11 cellular contexts compared by ENCODE assay signal in genomic region chr3:15633766-15634588, GRCh38. TPM values are rescaled to one million over a fixed set of nuclear protein-coding genes. Genes with fewer than 3 reads are reported as not detected.
DNase-seq lines count a peak whose midpoint lies in the region; ATAC-seq and TF ChIP-seq lines count a peak whose summit lies in the region.
"Had no signal": no experiment of that assay in that cellular context is flagged by ENCODE, and none has a peak within 500 bp of the region (broad histone marks: within the 10 kb centered on the region; RNA-seq: fewer than 3 reads in every experiment).

No MANE protein-coding gene starts in this region.

- H3K79me2 ChIP-seq in parathyroid adenoma: peaks cover 2% of the 10 kb centered on the region

- peak overlapping the region; percentile 47 for H2AFZ ChIP-seq in parathyroid adenoma

- H3K36me3 ChIP-seq in endocrine pancreas (ENCODE audit: control insufficient read depth, insufficient read depth, low read length): no peaks in the 10 kb centered on the region
- no peaks in the 10 kb centered on the region for H3K36me3 ChIP-seq in parathyroid adenoma (ENCODE audit: control insufficient read depth, insufficient read depth, low read length)
- H3K36me3 ChIP-seq: pancreas had no signal

- H3K9ac ChIP-seq in endocrine pancreas (ENCODE audit: control insufficient read depth, insufficient read depth, low read length) (no peak overlapping the region), parathyroid adenoma (no peak overlapping the region)

- H3K4me2 ChIP-seq in parathyroid adenoma (ENCODE audit: low read length): peak overlapping the region; percentile 45

- peak overlapping the region; percentile 19 for H3K4me3 ChIP-seq in endocrine pancreas (ENCODE audit: control insufficient read depth, insufficient read depth, low read length)
- no peak overlapping the region for H3K4me3 ChIP-seq in parathyroid adenoma (ENCODE audit: low read depth, low read length)
- H3K4me3 ChIP-seq: pancreas had no signal

- H3K4me1 ChIP-seq in endocrine pancreas (ENCODE audit: control insufficient read depth, insufficient read depth, low read length): peaks cover 12% of the 10 kb centered on the region
- peaks cover 47% of the 10 kb centered on the region for H3K4me1 ChIP-seq in parathyroid adenoma

- H3K9me3 Mint-ChIP-seq in activated naive CD4-positive, alpha-beta T cell treated with anti-CD3 and anti-CD28 coated beads, Interleukin-2, amount 50 U/mL, for 72 hours: no peaks in the 10 kb centered on the region
- H3K9me3 Mint-ChIP-seq: activated naive CD4-positive, alpha-beta T cell treated with anti-CD3 and anti-CD28 coated beads for 36 hours; CD4-positive, alpha-beta T cell had no signal

- H3K27ac Mint-ChIP-seq in activated naive CD4-positive, alpha-beta T cell treated with anti-CD3 and anti-CD28 coated beads, Interleukin-2, amount 50 U/mL, for 72 hours: no peak overlapping the region
- H3K27ac Mint-ChIP-seq: activated naive CD4-positive, alpha-beta T cell treated with anti-CD3 and anti-CD28 coated beads for 36 hours; CD4-positive, alpha-beta T cell had no signal

- H3K27ac ChIP-seq in parathyroid adenoma: peak overlapping the region; percentile 72

- no peaks in the 10 kb centered on the region for H3K36me3 Mint-ChIP-seq in activated naive CD4-positive, alpha-beta T cell treated with anti-CD3 and anti-CD28 coated beads, Interleukin-2, amount 50 U/mL, for 72 hours

- DNase-seq in Ammon's horn (ENCODE audit: low spot score) (peak; percentile 58), RPMI7951 (ENCODE audit: low read depth) (peak; percentile 91), NCI-H345 treated with DMSO at 0.1 percent for 48 hours (lab: John Stamatoyannopoulos, UW; ENCODE audit: unreplicated experiment) (no peak)
- no peak for DNase-seq in activated naive CD4-positive, alpha-beta T cell treated with anti-CD3 and anti-CD28 coated beads, Interleukin-2, amount 50 U/mL, for 72 hours (ENCODE audit: low spot score in 2 of 2)
- DNase-seq: activated naive CD4-positive, alpha-beta T cell treated with anti-CD3 and anti-CD28 coated beads for 36 hours; CD4-positive, alpha-beta T cell; pancreas had no signal

- H3K27me3 ChIP-seq in endocrine pancreas (ENCODE audit: control insufficient read depth, insufficient read depth, low read length) (no peaks in the 10 kb centered on the region), parathyroid adenoma (ENCODE audit: control insufficient read depth, insufficient read depth, low read length) (no peaks in the 10 kb centered on the region)
- H3K27me3 ChIP-seq: pancreas had no signal

- H3K9me3 ChIP-seq in endocrine pancreas (ENCODE audit: control insufficient read depth, low read length) (no peaks in the 10 kb centered on the region), parathyroid adenoma (ENCODE audit: control insufficient read depth, low read length) (no peaks in the 10 kb centered on the region)
- H3K9me3 ChIP-seq: pancreas had no signal

- ATAC-seq in HG03039 (IDR thresholded peaks at IDR 0.05; ENCODE audit: unreplicated experiment) (no peak), GM19397 (IDR thresholded peaks at IDR 0.05; ENCODE audit: unreplicated experiment) (no peak)
- ATAC-seq in activated naive CD4-positive, alpha-beta T cell treated with anti-CD3 and anti-CD28 coated beads, Interleukin-2, amount 50 U/mL, for 72 hours: no peak

- no peak for TF ChIP-seq CTCF in parathyroid adenoma (IDR thresholded peaks at IDR 0.05)

RNA-seq across cellular contexts. Expression of gene BTD, which starts 32.4 kb away (rescaled TPM):
- total RNA-seq in RPMI7951 (2014; rRNA removed; shearing (Covaris generic)): 37.7 and 38.5 TPM in 2 replicates
- total RNA-seq in activated naive CD4-positive, alpha-beta T cell treated with anti-CD3 and anti-CD28 coated beads, Interleukin-2, amount 50 U/mL, for 72 hours: 10 to 100 TPM in 1 of 2 donors, 1 to 10 TPM in 1; 6.0 to 14.3 TPM

RNA-seq across cellular contexts. Expression of gene HACL1, which starts 32.6 kb away (rescaled TPM):
- 35.1 and 35.3 TPM in 2 replicates for total RNA-seq in RPMI7951 (2014; rRNA removed; shearing (Covaris generic))
- 10 to 100 TPM; 22.7 to 34.2 TPM for total RNA-seq in activated naive CD4-positive, alpha-beta T cell treated with anti-CD3 and anti-CD28 coated beads, Interleukin-2, amount 50 U/mL, for 72 hours

Comparison
In these comparisons a context has a peak if more than half of its experiments do, and no peak if none do; other contexts are left out.
1. DNase-seq: peak in Ammon's horn (single experiment) and RPMI7951 (single experiment); none in NCI-H345 treated with DMSO at 0.1 percent for 48 hours (single experiment) and activated naive CD4-positive, alpha-beta T cell treated with anti-CD3 and anti-CD28 coated beads, Interleukin-2, amount 50 U/mL, for 72 hours (0 of 2).